ENCODE assay signal across 8 cellular contexts in genomic region chr1:17696417-17697301, GRCh38. TPM values are rescaled to one million over a fixed set of nuclear protein-coding genes. Genes with fewer than 3 reads are reported as not detected.
DNase-seq lines count a peak whose midpoint lies in the region; ATAC-seq and TF ChIP-seq lines count a peak whose summit lies in the region.

No MANE protein-coding gene starts in this region.

- H3K27me3 ChIP-seq in WERI-Rb-1 (ENCODE audit: insufficient read depth, low read depth, severe bottlenecking) (no peaks in the 10 kb centered on the region), heart right ventricle (no peaks in the 10 kb centered on the region)

- 81% methylated on average over 42 of the region's 42 CpGs for WGBS in heart right ventricle, 2 donors

- ATAC-seq in heart right ventricle: peak; percentile 4 to 60 (median 39)
- no peak for ATAC-seq in GM19452 (IDR thresholded peaks at IDR 0.05; ENCODE audit: unreplicated experiment)
- no peak for ATAC-seq in HG02938 (IDR thresholded peaks at IDR 0.05; ENCODE audit: unreplicated experiment)

- intact Hi-C loops in heart right ventricle (cut with DNase I): no loop called here

- TF ChIP-seq CTCF in WERI-Rb-1 (IDR thresholded peaks at IDR 0.05; ENCODE audit: low read depth, low read length): peak; percentile 66
- peak in 7 of 9 donors; percentile 21 to 52 (median 39) for TF ChIP-seq CTCF in heart right ventricle (IDR thresholded peaks at IDR 0.05)

- H3K27ac ChIP-seq in WERI-Rb-1 (no peak overlapping the region), heart right ventricle (no peak overlapping the region)

- H3K9me3 ChIP-seq in WERI-Rb-1 (ENCODE audit: severe bottlenecking): no peaks in the 10 kb centered on the region
- no peaks in the 10 kb centered on the region for H3K9me3 ChIP-seq in heart right ventricle

- no peak overlapping the region for H3K4me3 ChIP-seq in WERI-Rb-1 (ENCODE audit: low read depth, low read length)
- no peak overlapping the region for H3K4me3 ChIP-seq in heart right ventricle

- H3K4me1 ChIP-seq in heart right ventricle: peaks cover 0 to 13% (median 5%) of the 10 kb centered on the region in 9 donors

- DNase-seq in H4 (ENCODE audit: low spot score): peak; percentile 41
- peak; percentile 57 for DNase-seq in WERI-Rb-1
- peak in 1 of 2 donors; percentile 19 for DNase-seq in heart right ventricle
- peak; percentile 19 for DNase-seq in pulmonary artery endothelial cell (ENCODE audit: low read depth, low spot score)
- DNase-seq in UCSD-AML1 (lab: John Stamatoyannopoulos, UW; ENCODE audit: unreplicated experiment): no peak
- DNase-seq in SHP77 treated with DMSO at 0.1 percent for 48 hours (lab: John Stamatoyannopoulos, UW): no peak

- no peaks in the 10 kb centered on the region; the same call in 1 of the 2 replicates for H3K36me3 ChIP-seq in WERI-Rb-1
- peaks cover 0 to 55% (median 8%) of the 10 kb centered on the region in 9 donors for H3K36me3 ChIP-seq in heart right ventricle

RNA-seq across cellular contexts. Expression of gene ACTL8, which starts 58.5 kb away (rescaled TPM):
- total RNA-seq in H4 (2014; rRNA removed; shearing (Covaris generic)): 0.06 and 0.70 TPM in 2 replicates
- total RNA-seq in heart right ventricle (not detected), pulmonary artery endothelial cell (not detected in 2 replicates)
- not detected for polyA plus RNA-seq in heart right ventricle

Comparison
In these comparisons a context has a peak if more than half of its experiments do, and no peak if none do; other contexts are left out.
1. DNase-seq: peak in H4 (single experiment), WERI-Rb-1 (single experiment) and pulmonary artery endothelial cell (single experiment); none in UCSD-AML1 (single experiment) and SHP77 treated with DMSO at 0.1 percent for 48 hours (single experiment).
2. ATAC-seq: peak in heart right ventricle (8 of 8); none in GM19452 (single experiment) and HG02938 (single experiment).